Comparison of ENCODE assay signal across 1 cellular context in the genomic region with DNA sequence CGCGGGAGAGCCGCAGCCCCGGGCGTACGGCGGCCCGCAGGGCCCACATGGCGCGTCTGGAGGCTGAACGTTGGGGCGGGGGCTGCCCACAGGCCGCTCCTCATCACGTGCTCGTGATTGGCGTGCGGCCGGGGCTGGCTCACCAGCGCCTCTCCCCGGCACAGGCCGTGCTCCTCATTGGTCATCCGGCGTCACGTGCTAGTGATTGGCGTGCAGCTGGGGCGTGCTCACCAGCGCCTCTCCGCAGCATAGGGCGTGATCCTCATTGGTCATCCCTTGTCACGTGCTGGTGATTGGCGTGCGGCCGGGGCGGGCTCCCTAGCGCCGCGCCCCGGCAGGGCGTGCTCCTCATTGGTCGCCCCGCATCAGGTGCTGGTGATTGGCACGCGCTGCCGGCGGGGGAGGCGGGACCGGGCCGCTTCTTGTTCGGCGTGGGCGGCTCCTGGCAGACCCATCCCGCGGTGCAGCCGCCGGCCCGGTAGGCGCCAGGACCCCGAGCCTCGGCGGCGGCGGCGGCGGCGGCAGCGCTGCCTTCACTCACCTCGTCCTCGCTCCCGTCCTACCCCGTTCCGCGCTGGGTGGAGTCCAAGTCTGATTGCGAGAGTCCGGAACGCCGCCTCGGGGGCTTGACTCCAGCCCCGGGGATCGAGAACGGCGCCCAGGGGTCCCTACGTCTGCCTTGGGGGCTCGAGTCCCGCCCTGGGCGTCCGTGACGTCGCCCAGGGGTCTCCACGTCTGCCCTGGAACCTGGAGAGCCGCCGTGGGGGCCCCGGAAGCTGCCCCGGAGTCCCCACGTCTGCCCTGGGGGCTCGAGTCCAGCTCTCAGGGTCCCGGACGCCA.
TF ChIP-seq lines count a peak whose summit lies in the region.

GTPBP6 (minus strand) TSS at position 58 of the 840 bp plus-strand sequence; CDS start at position 49, 9 bp downstream.

TF ChIP-seq in HepG2, 621 proteins besides CTCF, POLR2A, EP300 and RAD21 (continued from another document):
- 0 out of 2 replicates have a peak, but pooled peaks have one; percentile 27 for TF ChIP-seq ZNF414 (CRISPR knock-in tag; IDR thresholded peaks at IDR 0.05)
- peak; percentile 89 for TF ChIP-seq RBFOX2 (IDR thresholded peaks at IDR 0.05; ENCODE audit: low read depth, low read length)
- TF ChIP-seq SUZ12 (IDR thresholded peaks at IDR 0.05; ENCODE audit: low read depth, low read length) = no peak
- TF ChIP-seq ZNF503 (CRISPR knock-in tag; IDR thresholded peaks at IDR 0.05) = 0 out of 2 replicates have a peak, but pooled peaks have one; percentile 49
- TF ChIP-seq ZNF225 (CRISPR knock-in tag; IDR thresholded peaks at IDR 0.05) = 0 out of 2 replicates have a peak, but pooled peaks have one; percentile 9
- TF ChIP-seq HES4 (CRISPR knock-in tag; IDR thresholded peaks at IDR 0.05; ENCODE audit: borderline replicate concordance) = 0 out of 2 replicates have a peak, but pooled peaks have one; percentile 51
- peak; percentile 90; the same call in 1 of the 2 replicates for TF ChIP-seq ZNF790 (CRISPR knock-in tag; IDR thresholded peaks at IDR 0.05; ENCODE audit: borderline replicate concordance)
- TF ChIP-seq ZSCAN25 (CRISPR knock-in tag; IDR thresholded peaks at IDR 0.05) = peak; percentile 47
- TF ChIP-seq ZFY (CRISPR knock-in tag; IDR thresholded peaks at IDR 0.05) = peak; percentile 83
- no peak for TF ChIP-seq U2AF2 (IDR thresholded peaks at IDR 0.05; ENCODE audit: low read depth, low read length)
- no peak for TF ChIP-seq ZNF713 (CRISPR knock-in tag; IDR thresholded peaks at IDR 0.05)
- TF ChIP-seq, protein P1, sequence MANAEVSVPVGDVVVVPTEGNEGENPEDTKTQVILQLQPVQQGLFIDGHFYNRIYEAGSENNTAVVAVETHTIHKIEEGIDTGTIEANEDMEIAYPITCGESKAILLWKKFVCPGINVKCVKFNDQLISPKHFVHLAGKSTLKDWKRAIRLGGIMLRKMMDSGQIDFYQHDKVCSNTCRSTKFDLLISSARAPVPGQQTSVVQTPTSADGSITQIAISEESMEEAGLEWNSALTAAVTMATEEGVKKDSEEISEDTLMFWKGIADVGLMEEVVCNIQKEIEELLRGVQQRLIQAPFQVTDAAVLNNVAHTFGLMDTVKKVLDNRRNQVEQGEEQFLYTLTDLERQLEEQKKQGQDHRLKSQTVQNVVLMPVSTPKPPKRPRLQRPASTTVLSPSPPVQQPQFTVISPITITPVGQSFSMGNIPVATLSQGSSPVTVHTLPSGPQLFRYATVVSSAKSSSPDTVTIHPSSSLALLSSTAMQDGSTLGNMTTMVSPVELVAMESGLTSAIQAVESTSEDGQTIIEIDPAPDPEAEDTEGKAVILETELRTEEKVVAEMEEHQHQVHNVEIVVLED (CRISPR knock-in tag; IDR thresholded peaks at IDR 0.05; ENCODE audit: borderline replicate concordance) = peak; percentile 87
- TF ChIP-seq ARID2 (CRISPR knock-in tag; IDR thresholded peaks at IDR 0.05; ENCODE audit: borderline replicate concordance) = 0 out of 2 replicates have a peak, but pooled peaks have one; percentile 58
- peak; percentile 18; the same call in 1 of the 2 replicates for TF ChIP-seq SIN3A (IDR thresholded peaks at IDR 0.05; ENCODE audit: borderline replicate concordance, low read depth, low read length)
- peak; percentile 42; the same call in 1 of the 2 replicates for TF ChIP-seq KDM5B (CRISPR knock-in tag; IDR thresholded peaks at IDR 0.05; ENCODE audit: borderline replicate concordance)
- TF ChIP-seq ZNF256 (CRISPR knock-in tag; conservative IDR thresholded peaks at IDR 0.05) = no peak
- peak; percentile 99 for TF ChIP-seq RAD51 (IDR thresholded peaks at IDR 0.05; ENCODE audit: borderline replicate concordance)
- no peak for TF ChIP-seq ZC3H13 (CRISPR knock-in tag; IDR thresholded peaks at IDR 0.05)
- peak; percentile 74; the same call in 1 of the 2 replicates for TF ChIP-seq TMF1 (CRISPR knock-in tag; IDR thresholded peaks at IDR 0.05; ENCODE audit: low read depth)
- no peak for TF ChIP-seq HNF4G (IDR thresholded peaks at IDR 0.05; ENCODE audit: borderline replicate concordance, low read depth, low read length)
- no peak for TF ChIP-seq HNF4G (CRISPR knock-in tag; IDR thresholded peaks at IDR 0.05; ENCODE audit: borderline replicate concordance, low read depth)
- 0 out of 2 replicates have a peak, but pooled peaks have one; percentile 10 for TF ChIP-seq IKZF5 (CRISPR knock-in tag; IDR thresholded peaks at IDR 0.05)
- TF ChIP-seq MXD4 (CRISPR knock-in tag; IDR thresholded peaks at IDR 0.05) = 0 out of 2 replicates have a peak, but pooled peaks have one; percentile 29
- TF ChIP-seq TFDP2 (CRISPR knock-in tag; IDR thresholded peaks at IDR 0.05) = 0 out of 2 replicates have a peak, but pooled peaks have one; percentile 43
- peak; percentile 76 for TF ChIP-seq MAZ (IDR thresholded peaks at IDR 0.05; ENCODE audit: borderline replicate concordance, low read depth, low read length)
- peak; percentile 79 for TF ChIP-seq MAZ (CRISPR knock-in tag; IDR thresholded peaks at IDR 0.05; ENCODE audit: low read depth)
- 0 out of 2 replicates have a peak, but pooled peaks have one; percentile 6 for TF ChIP-seq HDAC2 (CRISPR knock-in tag; IDR thresholded peaks at IDR 0.05)
- TF ChIP-seq CAMTA2 (CRISPR knock-in tag; IDR thresholded peaks at IDR 0.05; ENCODE audit: borderline replicate concordance) = no peak
- peak; percentile 57 for TF ChIP-seq POLR2AphosphoS5 (IDR thresholded peaks at IDR 0.05; ENCODE audit: low read depth, low read length)
- TF ChIP-seq SNAPC2 (CRISPR knock-in tag; IDR thresholded peaks at IDR 0.05) = 0 out of 2 replicates have a peak, but pooled peaks have one; percentile 36
- no peak for TF ChIP-seq EEA1 (CRISPR knock-in tag; IDR thresholded peaks at IDR 0.05; ENCODE audit: borderline replicate concordance)
- TF ChIP-seq, protein P2, sequence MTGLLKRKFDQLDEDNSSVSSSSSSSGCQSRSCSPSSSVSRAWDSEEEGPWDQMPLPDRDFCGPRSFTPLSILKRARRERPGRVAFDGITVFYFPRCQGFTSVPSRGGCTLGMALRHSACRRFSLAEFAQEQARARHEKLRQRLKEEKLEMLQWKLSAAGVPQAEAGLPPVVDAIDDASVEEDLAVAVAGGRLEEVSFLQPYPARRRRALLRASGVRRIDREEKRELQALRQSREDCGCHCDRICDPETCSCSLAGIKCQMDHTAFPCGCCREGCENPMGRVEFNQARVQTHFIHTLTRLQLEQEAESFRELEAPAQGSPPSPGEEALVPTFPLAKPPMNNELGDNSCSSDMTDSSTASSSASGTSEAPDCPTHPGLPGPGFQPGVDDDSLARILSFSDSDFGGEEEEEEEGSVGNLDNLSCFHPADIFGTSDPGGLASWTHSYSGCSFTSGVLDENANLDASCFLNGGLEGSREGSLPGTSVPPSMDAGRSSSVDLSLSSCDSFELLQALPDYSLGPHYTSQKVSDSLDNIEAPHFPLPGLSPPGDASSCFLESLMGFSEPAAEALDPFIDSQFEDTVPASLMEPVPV (CRISPR knock-in tag; IDR thresholded peaks at IDR 0.05) = 0 out of 2 replicates have a peak, but pooled peaks have one; percentile 41
- TF ChIP-seq MXD1 (CRISPR knock-in tag; IDR thresholded peaks at IDR 0.05) = peak; percentile 31; the same call in 1 of the 2 replicates
- TF ChIP-seq FOXC1 (CRISPR knock-in tag; IDR thresholded peaks at IDR 0.05; ENCODE audit: borderline replicate concordance) = peak; percentile 52; the same call in 1 of the 2 replicates
- no peak for TF ChIP-seq ZFAT (CRISPR knock-in tag; conservative IDR thresholded peaks at IDR 0.05)
- TF ChIP-seq, protein P3, sequence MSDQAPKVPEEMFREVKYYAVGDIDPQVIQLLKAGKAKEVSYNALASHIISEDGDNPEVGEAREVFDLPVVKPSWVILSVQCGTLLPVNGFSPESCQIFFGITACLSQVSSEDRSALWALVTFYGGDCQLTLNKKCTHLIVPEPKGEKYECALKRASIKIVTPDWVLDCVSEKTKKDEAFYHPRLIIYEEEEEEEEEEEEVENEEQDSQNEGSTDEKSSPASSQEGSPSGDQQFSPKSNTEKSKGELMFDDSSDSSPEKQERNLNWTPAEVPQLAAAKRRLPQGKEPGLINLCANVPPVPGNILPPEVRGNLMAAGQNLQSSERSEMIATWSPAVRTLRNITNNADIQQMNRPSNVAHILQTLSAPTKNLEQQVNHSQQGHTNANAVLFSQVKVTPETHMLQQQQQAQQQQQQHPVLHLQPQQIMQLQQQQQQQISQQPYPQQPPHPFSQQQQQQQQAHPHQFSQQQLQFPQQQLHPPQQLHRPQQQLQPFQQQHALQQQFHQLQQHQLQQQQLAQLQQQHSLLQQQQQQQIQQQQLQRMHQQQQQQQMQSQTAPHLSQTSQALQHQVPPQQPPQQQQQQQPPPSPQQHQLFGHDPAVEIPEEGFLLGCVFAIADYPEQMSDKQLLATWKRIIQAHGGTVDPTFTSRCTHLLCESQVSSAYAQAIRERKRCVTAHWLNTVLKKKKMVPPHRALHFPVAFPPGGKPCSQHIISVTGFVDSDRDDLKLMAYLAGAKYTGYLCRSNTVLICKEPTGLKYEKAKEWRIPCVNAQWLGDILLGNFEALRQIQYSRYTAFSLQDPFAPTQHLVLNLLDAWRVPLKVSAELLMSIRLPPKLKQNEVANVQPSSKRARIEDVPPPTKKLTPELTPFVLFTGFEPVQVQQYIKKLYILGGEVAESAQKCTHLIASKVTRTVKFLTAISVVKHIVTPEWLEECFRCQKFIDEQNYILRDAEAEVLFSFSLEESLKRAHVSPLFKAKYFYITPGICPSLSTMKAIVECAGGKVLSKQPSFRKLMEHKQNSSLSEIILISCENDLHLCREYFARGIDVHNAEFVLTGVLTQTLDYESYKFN (CRISPR knock-in tag; conservative IDR thresholded peaks at IDR 0.05) = 0 out of 2 replicates have a peak, but pooled peaks have one; percentile 14
- TF ChIP-seq ZNF709 (CRISPR knock-in tag; IDR thresholded peaks at IDR 0.05) = peak; percentile 75; the same call in 1 of the 2 replicates
